1 cellular context compared by ENCODE assay signal in genomic region chr12:48198985-48199384, GRCh38.
TF ChIP-seq lines count a peak whose summit lies in the region.

No MANE protein-coding gene starts in this region.

TF ChIP-seq in HCT116, 20 proteins besides CTCF, POLR2A, EP300 and RAD21:
- TF ChIP-seq TCF7L2 (IDR thresholded peaks at IDR 0.05; ENCODE audit: borderline replicate concordance, extremely low read depth, insufficient read depth, insufficient read length): no peak
- no peak for TF ChIP-seq ATF3 (IDR thresholded peaks at IDR 0.05)
- TF ChIP-seq FOSL1 (IDR thresholded peaks at IDR 0.05; ENCODE audit: low read depth): no peak
- TF ChIP-seq YY1 (IDR thresholded peaks at IDR 0.05; ENCODE audit: extremely low read depth, insufficient replicate concordance, low read depth, low read length): no peak
- no peak for TF ChIP-seq ZBTB33 (IDR thresholded peaks at IDR 0.05; ENCODE audit: extremely low read depth, insufficient replicate concordance, low read length)
- TF ChIP-seq EZH2 (IDR thresholded peaks at IDR 0.05): no peak
- TF ChIP-seq SIN3A (IDR thresholded peaks at IDR 0.05; ENCODE audit: low read depth): no peak
- TF ChIP-seq ZFX (IDR thresholded peaks at IDR 0.05): no peak
- TF ChIP-seq ELF1 (IDR thresholded peaks at IDR 0.05; ENCODE audit: borderline replicate concordance, low read depth): no peak
- no peak for TF ChIP-seq MAX (IDR thresholded peaks at IDR 0.05)
- no peak for TF ChIP-seq SP1 (IDR thresholded peaks at IDR 0.05; ENCODE audit: low read depth)
- TF ChIP-seq ZNF274 (IDR thresholded peaks at IDR 0.05; ENCODE audit: low read depth, low read length): no peak
